Comparison of ENCODE assay signal across 14 cellular contexts in the genomic region with DNA sequence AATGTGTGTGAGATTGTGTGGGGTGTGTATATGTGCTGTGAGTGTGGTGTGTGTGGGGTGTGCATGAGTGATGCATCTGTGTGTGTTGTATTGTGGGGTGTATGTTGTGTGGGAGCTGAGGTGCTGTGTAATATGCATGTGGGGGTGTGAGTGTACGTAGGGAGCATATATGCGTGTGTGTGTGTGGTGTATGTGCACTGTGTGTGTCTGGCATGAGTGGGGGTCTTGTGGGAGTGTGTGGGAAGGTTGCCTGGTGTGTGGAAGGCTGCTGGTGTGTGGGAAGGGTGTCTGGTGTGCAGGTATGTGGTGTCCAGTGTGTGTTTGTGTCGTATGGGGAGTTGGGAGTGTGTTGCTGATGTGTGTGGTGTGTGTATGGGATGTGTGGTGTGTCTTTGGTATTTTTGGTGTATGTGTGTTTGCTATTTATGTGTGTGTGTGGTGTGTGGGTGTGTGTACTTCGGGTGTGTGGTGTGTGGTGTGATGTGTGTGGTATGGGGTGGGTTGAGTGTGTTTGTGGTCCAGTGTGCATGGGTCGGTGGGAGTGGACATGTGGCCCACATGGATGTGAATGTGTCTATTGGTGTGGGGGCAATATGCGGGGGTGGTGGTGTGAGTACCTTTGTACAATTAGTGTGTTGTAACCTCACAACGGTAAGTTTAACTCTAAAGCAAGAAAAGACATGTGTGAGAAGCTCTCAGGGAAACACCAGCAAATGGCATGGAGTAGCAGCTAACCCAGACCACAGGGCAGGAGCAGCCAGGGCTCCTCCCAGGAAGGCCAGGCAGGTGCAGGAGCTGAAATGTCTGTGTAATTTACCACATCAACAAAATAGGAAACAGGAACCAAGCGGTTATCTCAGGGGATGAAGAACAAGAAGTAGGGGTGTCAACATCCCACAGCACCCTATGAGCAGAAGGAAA. TPM values are rescaled to one million over a fixed set of nuclear protein-coding genes. Genes with fewer than 3 reads are reported as not detected.
DNase-seq lines count a peak whose midpoint lies in the region; TF ChIP-seq lines count a peak whose summit lies in the region.
"Had no signal": no experiment of that assay in that cellular context is flagged by ENCODE, and none has a peak within 500 bp of the region (broad histone marks: within the 10 kb centered on the region; RNA-seq: fewer than 3 reads in every experiment).

No MANE protein-coding gene starts in this region.

- intact Hi-C loops in esophagus muscularis mucosa (cut with DNase I): no loop called here

- H3K27ac ChIP-seq in esophagus muscularis mucosa (replicated peaks in 1 of 4): no peak overlapping the region

- DNase-seq in CD1c-positive myeloid dendritic cell (ENCODE audit: extremely low spot score): peak; percentile 26
- DNase-seq in GM13976 (ENCODE audit: low spot score): peak; percentile 14
- DNase-seq in SKM-1 (lab: John Stamatoyannopoulos, UW; ENCODE audit: unreplicated experiment): peak; percentile 75
- peak; percentile 73 for DNase-seq in mesenteric fat pad (ENCODE audit: low spot score)
- DNase-seq in esophagus muscularis mucosa (ENCODE audit: extremely low spot score): no peak
- DNase-seq in COLO829 (ENCODE audit: low spot score): no peak
- no peak for DNase-seq in amygdala (lab: John Stamatoyannopoulos, UW)
- DNase-seq: activated gamma-delta T cell; left cardiac atrium; NCI-H1105 treated with DMSO at 0.1 percent for 48 hours; NCI-H524 treated with DMSO at 0.1 percent for 48 hours; SHP77; stimulated activated CD4-positive, alpha-beta T cell treated with anti-CD3 and anti-CD28 coated beads, Interleukin-4, amount 100 ng/mL, for 1 hour had no signal

- no peaks in the 10 kb centered on the region for H3K36me3 ChIP-seq in esophagus muscularis mucosa

- no peaks in the 10 kb centered on the region for H3K4me1 ChIP-seq in esophagus muscularis mucosa

- TF ChIP-seq POLR2A in esophagus muscularis mucosa (IDR thresholded peaks at IDR 0.05; ENCODE audit: low read depth): no peak

- peaks cover 0 to 12% (median 0%) of the 10 kb centered on the region in 4 donors for H3K27me3 ChIP-seq in esophagus muscularis mucosa

- 81% methylated on average over 8 of the region's 8 CpGs for WGBS in esophagus muscularis mucosa

- TF ChIP-seq CTCF in GM13976 (IDR thresholded peaks at IDR 0.05; ENCODE audit: borderline replicate concordance, control extremely low read depth, extremely low read depth, insufficient read depth, missing control alignments): no peak
- TF ChIP-seq CTCF in esophagus muscularis mucosa (IDR thresholded peaks at IDR 0.05): no peak

- TF ChIP-seq EP300 in esophagus muscularis mucosa (IDR thresholded peaks at IDR 0.05): no peak

- in situ Hi-C loops in GM13976 (cut with MboI; ENCODE audit: low sequenced_read_pairs, unreplicated experiment): no loop called here

- H3K4me3 ChIP-seq in esophagus muscularis mucosa: no peak overlapping the region

- no peaks in the 10 kb centered on the region for H3K9me3 ChIP-seq in esophagus muscularis mucosa

RNA-seq across cellular contexts. Expression of gene ANTXRL, which starts 11.8 kb away (rescaled TPM):
- total RNA-seq in mesenteric fat pad (not detected), esophagus muscularis mucosa (not detected)
- total RNA-seq: cardiac septum, left cardiac atrium had no signal

Comparison
In these comparisons a context has a peak if more than half of its experiments do, and no peak if none do; other contexts are left out.
1. DNase-seq: peak in CD1c-positive myeloid dendritic cell (single experiment), GM13976 (single experiment), SKM-1 (single experiment) and mesenteric fat pad (single experiment); none in esophagus muscularis mucosa (single experiment), COLO829 (single experiment) and amygdala (0 of 56).